In genomic region chr7:148060724-148061123, GRCh38 we compare ENCODE assay signal across 1 cellular context.
A peak's percentile ranks its signal among the peaks of the same experiment; 100 is the strongest.
TF ChIP-seq lines count a peak whose summit lies in the region.

No MANE protein-coding gene starts in this region.

TF ChIP-seq in GM12878, 131 proteins besides CTCF, POLR2A, EP300 and RAD21 (continued from another document):
- no peak for TF ChIP-seq USF2 (IDR thresholded peaks at IDR 0.05; ENCODE audit: borderline replicate concordance, low read depth, low read length)
- TF ChIP-seq FOXK2 (IDR thresholded peaks at IDR 0.05): no peak
- no peak for TF ChIP-seq YBX1 (IDR thresholded peaks at IDR 0.05)
- TF ChIP-seq NR2F1 (conservative IDR thresholded peaks at IDR 0.05): no peak
- TF ChIP-seq ZNF217 (IDR thresholded peaks at IDR 0.05): no peak
- TF ChIP-seq ATF2 (IDR thresholded peaks at IDR 0.05; ENCODE audit: low read length): peak; percentile 57; the same call in 1 of the 2 replicates
- no peak for TF ChIP-seq MLLT1 (IDR thresholded peaks at IDR 0.05)
- no peak for TF ChIP-seq BMI1 (IDR thresholded peaks at IDR 0.05; ENCODE audit: borderline replicate concordance)
- no peak for TF ChIP-seq IKZF1 (conservative IDR thresholded peaks at IDR 0.05)
- TF ChIP-seq MEF2A (IDR thresholded peaks at IDR 0.05; ENCODE audit: insufficient read depth, low read depth, low read length): peak; percentile 86
- no peak for TF ChIP-seq ZNF687 (IDR thresholded peaks at IDR 0.05)
- TF ChIP-seq PKNOX1 (IDR thresholded peaks at IDR 0.05): no peak
